In genomic region chr4:87985887-87986200, GRCh38 we compare ENCODE assay signal across 12 cellular contexts. TPM values are rescaled to one million over a fixed set of nuclear protein-coding genes. Genes with fewer than 3 reads are reported as not detected.
"Had no signal": no experiment of that assay in that cellular context is flagged by ENCODE, and none has a peak within 500 bp of the region (broad histone marks: within the 10 kb centered on the region; RNA-seq: fewer than 3 reads in every experiment).

No MANE protein-coding gene starts in this region.

- H3K4me1 ChIP-seq: esophagus muscularis mucosa, sigmoid colon, suprapubic skin, upper lobe of right lung had no signal

- H3K27ac Mint-ChIP-seq: activated naive CD8-positive, alpha-beta T cell treated with anti-CD3 and anti-CD28 coated beads for 36 hours; immature natural killer cell; naive thymus-derived CD4-positive, alpha-beta T cell had no signal

- H3K4me3 ChIP-seq: esophagus muscularis mucosa, sigmoid colon, suprapubic skin, upper lobe of right lung had no signal

- H3K4me1 Mint-ChIP-seq: immature natural killer cell had no signal

- H3K9me3 ChIP-seq: esophagus muscularis mucosa, sigmoid colon, suprapubic skin, upper lobe of right lung had no signal

- DNase-seq: activated CD4-positive, alpha-beta T cell treated with anti-CD3 and anti-CD28 coated beads for 1 hour; activated gamma-delta T cell treated with Interleukin-2 at 50 U/mL for 16 hours; sigmoid colon had no signal

- H3K9me3 Mint-ChIP-seq: activated naive CD8-positive, alpha-beta T cell treated with anti-CD3 and anti-CD28 coated beads for 36 hours; activated T-cell treated with anti-CD3 and anti-CD28 coated beads, Interleukin-2, amount 50 U/mL, for 72 hours; immature natural killer cell; naive thymus-derived CD4-positive, alpha-beta T cell had no signal

- H3K4me3 Mint-ChIP-seq: activated naive CD8-positive, alpha-beta T cell treated with anti-CD3 and anti-CD28 coated beads for 36 hours; activated T-cell treated with anti-CD3 and anti-CD28 coated beads, Interleukin-2, amount 50 U/mL, for 72 hours; immature natural killer cell; naive thymus-derived CD4-positive, alpha-beta T cell had no signal

- H3K36me3 Mint-ChIP-seq: activated naive CD8-positive, alpha-beta T cell treated with anti-CD3 and anti-CD28 coated beads for 36 hours; immature natural killer cell; naive thymus-derived CD4-positive, alpha-beta T cell had no signal

- H3K36me3 ChIP-seq: esophagus muscularis mucosa, sigmoid colon, suprapubic skin, upper lobe of right lung had no signal

- H3K27me3 ChIP-seq: esophagus muscularis mucosa, sigmoid colon, suprapubic skin, upper lobe of right lung had no signal

RNA-seq across cellular contexts. Expression of gene SPP1, which starts 10.3 kb away (rescaled TPM):
- total RNA-seq: lung microvascular endothelial cell, pulmonary artery endothelial cell had no signal
